7 cellular contexts compared by ENCODE assay signal in genomic region chr12:49537231-49537708, GRCh38. TPM values are rescaled to one million over a fixed set of nuclear protein-coding genes. Genes with fewer than 3 reads are reported as not detected.
A peak's percentile ranks its signal among the peaks of the same experiment; 100 is the strongest.
DNase-seq lines count a peak whose midpoint lies in the region; ATAC-seq and TF ChIP-seq lines count a peak whose summit lies in the region.

No MANE protein-coding gene starts in this region.

- no peaks in the 10 kb centered on the region for H3K9me3 ChIP-seq in GM23248 (ENCODE audit: low read depth)

- H3F3A ChIP-seq in GM23248 (ENCODE audit: insufficient read depth), result peaks cover 9% of the 10 kb centered on the region; the same call in 1 of the 2 replicates

- H3K9me2 ChIP-seq in GM23248 (ENCODE audit: insufficient read depth), result no peaks in the 10 kb centered on the region

- H3K9me3 Mint-ChIP-seq in progenitor cell of endocrine pancreas (ENCODE audit: low read depth), result no peaks in the 10 kb centered on the region

- peak; percentile 22 for DNase-seq in GM23248
- DNase-seq in NCI-H69 (lab: John Stamatoyannopoulos, UW), result peak; percentile 77
- DNase-seq in epithelial cell of proximal tubule (ENCODE audit: low read depth), result no peak
- DNase-seq in progenitor cell of endocrine pancreas (ENCODE audit: low spot score, unreplicated experiment), result no peak
- no peak for DNase-seq in stimulated activated CD4-positive, alpha-beta T cell treated with anti-CD3 and anti-CD28 coated beads, Interleukin-2, amount 100 ng/mL, for 24 hours
- no peak for DNase-seq in NOMO-1 (lab: John Stamatoyannopoulos, UW; ENCODE audit: unreplicated experiment in 2 of 2)

- no peak for TF ChIP-seq CTCF in epithelial cell of proximal tubule (conservative IDR thresholded peaks at IDR 0.05; ENCODE audit: low read depth, low read length)
- no peak for TF ChIP-seq CTCF in progenitor cell of endocrine pancreas (IDR thresholded peaks at IDR 0.05; ENCODE audit: unreplicated experiment)

- H3K4me2 ChIP-seq in GM23248 (ENCODE audit: unreplicated experiment), result peak overlapping the region; percentile 71

- no peak overlapping the region for H3K9ac ChIP-seq in GM23248

- ATAC-seq in HG03342 (IDR thresholded peaks at IDR 0.05; ENCODE audit: unreplicated experiment), result no peak

- peak overlapping the region; percentile 76 for H3K4me3 Mint-ChIP-seq in progenitor cell of endocrine pancreas (ENCODE audit: low read depth)

- H3K27me3 ChIP-seq in GM23248 (replicated peaks; ENCODE audit: insufficient read depth), result peaks cover 32% of the 10 kb centered on the region

- H3K27ac Mint-ChIP-seq in progenitor cell of endocrine pancreas, result no peak overlapping the region

- no peaks in the 10 kb centered on the region for H3K36me3 ChIP-seq in GM23248 (ENCODE audit: low read depth)

- peaks cover 7% of the 10 kb centered on the region for H3K36me3 Mint-ChIP-seq in progenitor cell of endocrine pancreas (ENCODE audit: insufficient read depth)

- H2AFZ ChIP-seq in GM23248, result peak overlapping the region; percentile 39

- no peaks in the 10 kb centered on the region for H4K20me1 ChIP-seq in GM23248 (ENCODE audit: insufficient read depth)

- 22 to 23% methylated on average over 10 of the region's 10 CpGs for WGBS in GM23248 (ENCODE audit: low coverage in 1 of 2, low lambda C conversion rate in 2 of 2, missing lambda C conversion rate in 2 of 2), 2 experiments

- H3K4me3 ChIP-seq in GM23248, result peak overlapping the region; percentile 57
- H3K4me3 ChIP-seq in epithelial cell of proximal tubule (ENCODE audit: low read depth, low read length), result peak overlapping the region; percentile 40

- H3K27ac ChIP-seq in GM23248, result no peak overlapping the region

- H3K4me1 ChIP-seq in GM23248 (ENCODE audit: insufficient read depth), result peaks cover 6% of the 10 kb centered on the region

- peaks cover 26% of the 10 kb centered on the region for H3K4me1 Mint-ChIP-seq in progenitor cell of endocrine pancreas (ENCODE audit: low read depth)

- H3K79me2 ChIP-seq in GM23248 (ENCODE audit: insufficient read depth), result no peaks in the 10 kb centered on the region

- peaks cover 48% of the 10 kb centered on the region for H3K27me3 Mint-ChIP-seq in progenitor cell of endocrine pancreas

- in situ Hi-C loops in GM23248 (cut with MboI), result no loop called here

RNA-seq across cellular contexts. Expression of gene KCNH3, which starts 1.6 kb away (rescaled TPM):
- not detected in 2 replicates for total RNA-seq in GM23248 (2014; rRNA removed; shearing (Covaris generic))
- polyA plus RNA-seq in GM23248 (2016; fragmentation: Nextera tagmentation; extraction: Ambion mirVana), result 0.09 and 0.10 TPM in 2 replicates
- total RNA-seq in epithelial cell of proximal tubule (0.07 and 0.12 TPM in 2 replicates), progenitor cell of endocrine pancreas (29.2 and 31.9 TPM in 2 replicates)

RNA-seq across cellular contexts. Expression of gene MCRS1, which starts 30.7 kb away (rescaled TPM):
- 54.9 and 60.4 TPM in 2 replicates for total RNA-seq in GM23248 (2014; rRNA removed; shearing (Covaris generic))
- polyA plus RNA-seq in GM23248 (2016; fragmentation: Nextera tagmentation; extraction: Ambion mirVana), result 64.2 and 66.0 TPM in 2 replicates
- total RNA-seq in epithelial cell of proximal tubule (62.4 and 118 TPM in 2 replicates), progenitor cell of endocrine pancreas (88.1 and 92.6 TPM in 2 replicates)

Comparison
In these comparisons a context has a peak if more than half of its experiments do, and no peak if none do; other contexts are left out.
1. DNase-seq: peak in GM23248 (single experiment) and NCI-H69 (single experiment); none in epithelial cell of proximal tubule (single experiment), progenitor cell of endocrine pancreas (single experiment), stimulated activated CD4-positive, alpha-beta T cell treated with anti-CD3 and anti-CD28 coated beads, Interleukin-2, amount 100 ng/mL, for 24 hours (0 of 2) and NOMO-1 (0 of 2).
2. RNA of gene KCNH3, which starts 1.6 kb away (total RNA-seq): 29.2 to 31.9 TPM in progenitor cell of endocrine pancreas; 0.07 to 0.12 TPM in epithelial cell of proximal tubule and not detected in GM23248; every median in the first group is over 10 times any median in the second.